In genomic region chr21:35508389-35508888, GRCh38 we compare ENCODE assay signal across 8 cellular contexts.
DNase-seq lines count a peak whose midpoint lies in the region; ATAC-seq, FAIRE-seq and TF ChIP-seq lines count a peak whose summit lies in the region.

No MANE protein-coding gene starts in this region.

- peaks cover 44% of the 10 kb centered on the region for H3K4me1 Mint-ChIP-seq in activated naive CD8-positive, alpha-beta T cell treated with anti-CD3 and anti-CD28 coated beads, Interleukin-2, amount 50 U/mL, for 24 hours
- H3K4me1 Mint-ChIP-seq in activated naive CD8-positive, alpha-beta T cell treated with anti-CD3 and anti-CD28 coated beads for 36 hours, result peaks cover 40% of the 10 kb centered on the region
- H3K4me1 Mint-ChIP-seq in stimulated activated memory B cell treated with anti-CD40 and anti-IgM and Interleukin-4, amounts not matched to agents 10 μg/mL and 1 μg/mL and 100 μg/mL, for 72 hours, result peaks cover 13% of the 10 kb centered on the region

- H3K36me3 Mint-ChIP-seq in activated naive CD8-positive, alpha-beta T cell treated with anti-CD3 and anti-CD28 coated beads, Interleukin-2, amount 50 U/mL, for 24 hours (ENCODE audit: low read depth), result no peaks in the 10 kb centered on the region
- H3K36me3 Mint-ChIP-seq in activated naive CD8-positive, alpha-beta T cell treated with anti-CD3 and anti-CD28 coated beads for 36 hours, result no peaks in the 10 kb centered on the region
- H3K36me3 Mint-ChIP-seq in stimulated activated memory B cell treated with anti-CD40 and anti-IgM and Interleukin-4, amounts not matched to agents 10 μg/mL and 1 μg/mL and 100 μg/mL, for 72 hours, result no peaks in the 10 kb centered on the region

- no peaks in the 10 kb centered on the region for H3K9me3 Mint-ChIP-seq in activated naive CD8-positive, alpha-beta T cell treated with anti-CD3 and anti-CD28 coated beads, Interleukin-2, amount 50 U/mL, for 24 hours
- no peaks in the 10 kb centered on the region for H3K9me3 Mint-ChIP-seq in activated naive CD8-positive, alpha-beta T cell treated with anti-CD3 and anti-CD28 coated beads for 36 hours
- H3K9me3 Mint-ChIP-seq in stimulated activated memory B cell treated with anti-CD40 and anti-IgM and Interleukin-4, amounts not matched to agents 10 μg/mL and 1 μg/mL and 100 μg/mL, for 72 hours, result no peaks in the 10 kb centered on the region

- H3K27ac Mint-ChIP-seq in activated naive CD8-positive, alpha-beta T cell treated with anti-CD3 and anti-CD28 coated beads, Interleukin-2, amount 50 U/mL, for 24 hours, result no peak overlapping the region
- H3K27ac Mint-ChIP-seq in activated naive CD8-positive, alpha-beta T cell treated with anti-CD3 and anti-CD28 coated beads for 36 hours, result no peak overlapping the region
- H3K27ac Mint-ChIP-seq in stimulated activated memory B cell treated with anti-CD40 and anti-IgM and Interleukin-4, amounts not matched to agents 10 μg/mL and 1 μg/mL and 100 μg/mL, for 72 hours, result no peak overlapping the region

- intact Hi-C loops in left cardiac atrium (cut with DNase I), result loop anchor here in 1 of 2 donors (10.0 kb wide), 1 partner anchor 614 kb away; no protein-coding TSS in a partner anchor

- no peak for TF ChIP-seq POLR2A in GM12891 (IDR thresholded peaks at IDR 0.05; ENCODE audit: low read depth, low read length)

- no peak for FAIRE-seq in GM12891 (lab: Jason Lieb, UNC)

- no peaks in the 10 kb centered on the region for H3K27me3 Mint-ChIP-seq in activated naive CD8-positive, alpha-beta T cell treated with anti-CD3 and anti-CD28 coated beads, Interleukin-2, amount 50 U/mL, for 24 hours
- no peaks in the 10 kb centered on the region for H3K27me3 Mint-ChIP-seq in activated naive CD8-positive, alpha-beta T cell treated with anti-CD3 and anti-CD28 coated beads for 36 hours
- H3K27me3 Mint-ChIP-seq in stimulated activated memory B cell treated with anti-CD40 and anti-IgM and Interleukin-4, amounts not matched to agents 10 μg/mL and 1 μg/mL and 100 μg/mL, for 72 hours, result peaks cover 25% of the 10 kb centered on the region

- DNase-seq in activated naive CD8-positive, alpha-beta T cell treated with anti-CD3 and anti-CD28 coated beads, Interleukin-2, amount 50 U/mL, for 24 hours, result no peak
- no peak for DNase-seq in activated naive CD8-positive, alpha-beta T cell treated with anti-CD3 and anti-CD28 coated beads for 36 hours
- DNase-seq in SKM-1 (lab: John Stamatoyannopoulos, UW; ENCODE audit: unreplicated experiment), result peak; percentile 92
- DNase-seq in left cardiac atrium, result peak; percentile 73
- DNase-seq in stimulated activated naive CD4-positive, alpha-beta T cell (lab: John Stamatoyannopoulos, UW), result no peak
- DNase-seq in mesenteric fat pad (ENCODE audit: low spot score), result no peak
- DNase-seq in GM12891 (ENCODE audit: insufficient read length, low spot score), result no peak

- ATAC-seq in activated naive CD8-positive, alpha-beta T cell treated with anti-CD3 and anti-CD28 coated beads, Interleukin-2, amount 50 U/mL, for 24 hours, result peak; percentile 66
- peak; percentile 88 for ATAC-seq in left cardiac atrium
- peak; percentile 39 for ATAC-seq in stimulated activated memory B cell treated with anti-CD40 and anti-IgM and Interleukin-4, amounts not matched to agents 10 μg/mL and 1 μg/mL and 100 μg/mL, for 72 hours

- no peak overlapping the region for H3K4me3 Mint-ChIP-seq in activated naive CD8-positive, alpha-beta T cell treated with anti-CD3 and anti-CD28 coated beads, Interleukin-2, amount 50 U/mL, for 24 hours
- no peak overlapping the region for H3K4me3 Mint-ChIP-seq in activated naive CD8-positive, alpha-beta T cell treated with anti-CD3 and anti-CD28 coated beads for 36 hours
- no peak overlapping the region for H3K4me3 Mint-ChIP-seq in stimulated activated memory B cell treated with anti-CD40 and anti-IgM and Interleukin-4, amounts not matched to agents 10 μg/mL and 1 μg/mL and 100 μg/mL, for 72 hours

TF ChIP-seq in GM12891, 5 proteins besides CTCF, POLR2A, EP300 and RAD21:
- no peak for TF ChIP-seq PAX5 (IDR thresholded peaks at IDR 0.05; ENCODE audit: insufficient read depth, low read length, severe bottlenecking)
- no peak for TF ChIP-seq POLR2AphosphoS5 (IDR thresholded peaks at IDR 0.05; ENCODE audit: low read depth, low read length)
- no peak for TF ChIP-seq SPI1 (IDR thresholded peaks at IDR 0.05; ENCODE audit: low read depth, low read length)
- no peak for TF ChIP-seq TAF1 (IDR thresholded peaks at IDR 0.05; ENCODE audit: low read depth, low read length)
- no peak for TF ChIP-seq POU2F2 (IDR thresholded peaks at IDR 0.05; ENCODE audit: low read depth, low read length)

Comparison
In these comparisons a context has a peak if more than half of its experiments do, and no peak if none do; other contexts are left out.
1. DNase-seq: peak in SKM-1 (single experiment) and left cardiac atrium (single experiment); none in activated naive CD8-positive, alpha-beta T cell treated with anti-CD3 and anti-CD28 coated beads, Interleukin-2, amount 50 U/mL, for 24 hours (single experiment), activated naive CD8-positive, alpha-beta T cell treated with anti-CD3 and anti-CD28 coated beads for 36 hours (single experiment), stimulated activated naive CD4-positive, alpha-beta T cell (0 of 6), mesenteric fat pad (single experiment) and GM12891 (single experiment).
2. Peak in every context shown above with its lines, with median percentiles within 50 percentile points of each other: ATAC-seq.